In the genomic region with DNA sequence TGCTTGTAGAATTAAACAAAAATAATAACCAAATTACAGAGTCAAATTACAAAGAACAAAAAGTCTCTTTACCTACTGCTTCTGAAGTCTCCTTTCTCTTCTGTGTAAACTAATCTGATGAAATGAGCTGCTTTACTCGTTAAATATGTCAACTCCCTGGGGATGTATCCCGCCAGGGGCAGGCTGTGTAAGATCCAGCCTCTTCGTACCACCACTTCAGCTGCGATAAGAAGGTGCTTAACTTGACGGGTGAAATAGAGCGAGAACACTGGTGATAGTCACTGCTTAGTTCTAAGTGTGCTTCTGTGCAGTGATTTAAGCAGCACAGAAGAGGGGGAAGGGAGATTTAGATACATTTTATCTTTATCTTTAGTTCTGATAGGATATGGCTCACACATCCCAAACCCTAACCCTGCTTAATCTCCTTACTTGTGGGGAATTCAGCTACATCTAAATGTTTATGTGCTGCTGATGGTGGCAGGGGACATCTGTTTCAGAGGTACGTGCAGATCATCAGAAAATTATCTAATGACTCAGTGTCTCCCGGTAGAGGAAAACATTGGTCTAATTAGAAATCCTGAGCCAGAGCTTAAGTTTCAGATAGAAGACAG, we compare ENCODE assay signal across 1 cellular context.
TF ChIP-seq lines count a peak whose summit lies in the region.

No MANE protein-coding gene starts in this region.

TF ChIP-seq in HEK293, 187 proteins besides CTCF, POLR2A, EP300 and RAD21 (continued from another document and continues in another):
- TF ChIP-seq, protein P1, sequence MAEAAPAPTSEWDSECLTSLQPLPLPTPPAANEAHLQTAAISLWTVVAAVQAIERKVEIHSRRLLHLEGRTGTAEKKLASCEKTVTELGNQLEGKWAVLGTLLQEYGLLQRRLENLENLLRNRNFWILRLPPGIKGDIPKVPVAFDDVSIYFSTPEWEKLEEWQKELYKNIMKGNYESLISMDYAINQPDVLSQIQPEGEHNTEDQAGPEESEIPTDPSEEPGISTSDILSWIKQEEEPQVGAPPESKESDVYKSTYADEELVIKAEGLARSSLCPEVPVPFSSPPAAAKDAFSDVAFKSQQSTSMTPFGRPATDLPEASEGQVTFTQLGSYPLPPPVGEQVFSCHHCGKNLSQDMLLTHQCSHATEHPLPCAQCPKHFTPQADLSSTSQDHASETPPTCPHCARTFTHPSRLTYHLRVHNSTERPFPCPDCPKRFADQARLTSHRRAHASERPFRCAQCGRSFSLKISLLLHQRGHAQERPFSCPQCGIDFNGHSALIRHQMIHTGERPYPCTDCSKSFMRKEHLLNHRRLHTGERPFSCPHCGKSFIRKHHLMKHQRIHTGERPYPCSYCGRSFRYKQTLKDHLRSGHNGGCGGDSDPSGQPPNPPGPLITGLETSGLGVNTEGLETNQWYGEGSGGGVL (tag by site-specific recombination; IDR thresholded peaks at IDR 0.05), result peak; percentile 83
- TF ChIP-seq, protein P2, sequence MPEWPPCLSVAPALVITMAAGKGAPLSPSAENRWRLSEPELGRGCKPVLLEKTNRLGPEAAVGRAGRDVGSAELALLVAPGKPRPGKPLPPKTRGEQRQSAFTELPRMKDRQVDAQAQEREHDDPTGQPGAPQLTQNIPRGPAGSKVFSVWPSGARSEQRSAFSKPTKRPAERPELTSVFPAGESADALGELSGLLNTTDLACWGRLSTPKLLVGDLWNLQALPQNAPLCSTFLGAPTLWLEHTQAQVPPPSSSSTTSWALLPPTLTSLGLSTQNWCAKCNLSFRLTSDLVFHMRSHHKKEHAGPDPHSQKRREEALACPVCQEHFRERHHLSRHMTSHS (tag by site-specific recombination; IDR thresholded peaks at IDR 0.05), result 0 out of 2 replicates have a peak, but pooled peaks have one; percentile 34
- TF ChIP-seq ZNF114 (tag by site-specific recombination; IDR thresholded peaks at IDR 0.05) (no peak), ZNF654 (tag by site-specific recombination; IDR thresholded peaks at IDR 0.05; ENCODE audit: low read depth) (no peak), ZNF544 (tag by site-specific recombination; IDR thresholded peaks at IDR 0.05) (no peak), ZNF16 (tag by site-specific recombination; IDR thresholded peaks at IDR 0.05; ENCODE audit: low read depth) (no peak), YY2 (tag by site-specific recombination; IDR thresholded peaks at IDR 0.05) (no peak), ZNF677 (tag by site-specific recombination; IDR thresholded peaks at IDR 0.05) (no peak), ZNF324 (tag by site-specific recombination; IDR thresholded peaks at IDR 0.05) (peak; percentile 85), ZFP69B (tag by site-specific recombination; IDR thresholded peaks at IDR 0.05) (peak; percentile 49; the same call in 1 of the 2 replicates), ZNF521 (tag by site-specific recombination; IDR thresholded peaks at IDR 0.05) (no peak), WT1 (tag by site-specific recombination; IDR thresholded peaks at IDR 0.05) (peak; percentile 100), ZNF157 (tag by site-specific recombination; IDR thresholded peaks at IDR 0.05) (no peak), RBAK (tag by site-specific recombination; IDR thresholded peaks at IDR 0.05) (no peak), HOXD13 (CRISPR knock-in tag; IDR thresholded peaks at IDR 0.05; ENCODE audit: borderline replicate concordance) (no peak), REPIN1 (tag by site-specific recombination; IDR thresholded peaks at IDR 0.05; ENCODE audit: low read depth) (no peak), ZNF560 (tag by site-specific recombination; IDR thresholded peaks at IDR 0.05; ENCODE audit: borderline replicate concordance) (no peak), ZNF341 (tag by site-specific recombination; IDR thresholded peaks at IDR 0.05; ENCODE audit: low read depth) (peak; percentile 82), ZFHX2 (tag by site-specific recombination; conservative IDR thresholded peaks at IDR 0.05) (no peak), ZNF473 (tag by site-specific recombination; IDR thresholded peaks at IDR 0.05) (no peak), ZNF292 (tag by site-specific recombination; IDR thresholded peaks at IDR 0.05; ENCODE audit: borderline replicate concordance, low read depth) (no peak), ZNF404 (tag by site-specific recombination; IDR thresholded peaks at IDR 0.05) (no peak), ZFP41 (tag by site-specific recombination; IDR thresholded peaks at IDR 0.05; ENCODE audit: borderline replicate concordance) (no peak), ZNF501 (tag by site-specific recombination; IDR thresholded peaks at IDR 0.05) (peak; percentile 63; the same call in 1 of the 2 replicates), ZIC2 (tag by site-specific recombination; IDR thresholded peaks at IDR 0.05) (peak; percentile 96), MYNN (tag by site-specific recombination; IDR thresholded peaks at IDR 0.05; ENCODE audit: borderline replicate concordance) (no peak), ZNF155 (tag by site-specific recombination; IDR thresholded peaks at IDR 0.05) (no peak), ZNF266 (tag by site-specific recombination; IDR thresholded peaks at IDR 0.05; ENCODE audit: low read depth) (no peak), ZNF747 (tag by site-specific recombination; IDR thresholded peaks at IDR 0.05) (no peak), ZNF394 (tag by site-specific recombination; IDR thresholded peaks at IDR 0.05; ENCODE audit: borderline replicate concordance) (no peak; the same call in 1 of the 2 replicates), ZNF132 (tag by site-specific recombination; IDR thresholded peaks at IDR 0.05; ENCODE audit: borderline replicate concordance) (no peak), ZNF596 (tag by site-specific recombination; IDR thresholded peaks at IDR 0.05) (no peak), ZNF624 (tag by site-specific recombination; IDR thresholded peaks at IDR 0.05) (no peak), ZNF138 (tag by site-specific recombination; IDR thresholded peaks at IDR 0.05; ENCODE audit: borderline replicate concordance) (no peak), HOXC10 (CRISPR knock-in tag; IDR thresholded peaks at IDR 0.05) (no peak), KLF9 (tag by site-specific recombination; IDR thresholded peaks at IDR 0.05; ENCODE audit: low read depth) (no peak), ZNF529 (tag by site-specific recombination; IDR thresholded peaks at IDR 0.05; ENCODE audit: insufficient replicate concordance) (no peak), GFI1B (tag by site-specific recombination; IDR thresholded peaks at IDR 0.05) (peak; percentile 100), ZNF670 (tag by site-specific recombination; IDR thresholded peaks at IDR 0.05; ENCODE audit: low read depth) (no peak), SCRT2 (tag by site-specific recombination; IDR thresholded peaks at IDR 0.05) (no peak; the same call in 1 of the 2 replicates), ZBTB7A (tag by site-specific recombination; IDR thresholded peaks at IDR 0.05; ENCODE audit: low read depth) (no peak), ZNF830 (tag by site-specific recombination; IDR thresholded peaks at IDR 0.05; ENCODE audit: low read depth) (no peak), ZXDB (tag by site-specific recombination; IDR thresholded peaks at IDR 0.05) (peak; percentile 99), ZNF768 (tag by site-specific recombination; IDR thresholded peaks at IDR 0.05) (no peak), OSR2 (tag by site-specific recombination; IDR thresholded peaks at IDR 0.05) (peak; percentile 100), ZNF23 (tag by site-specific recombination; IDR thresholded peaks at IDR 0.05; ENCODE audit: borderline replicate concordance) (no peak), ZNF701 (tag by site-specific recombination; IDR thresholded peaks at IDR 0.05) (no peak)
- TF ChIP-seq, protein P3, sequence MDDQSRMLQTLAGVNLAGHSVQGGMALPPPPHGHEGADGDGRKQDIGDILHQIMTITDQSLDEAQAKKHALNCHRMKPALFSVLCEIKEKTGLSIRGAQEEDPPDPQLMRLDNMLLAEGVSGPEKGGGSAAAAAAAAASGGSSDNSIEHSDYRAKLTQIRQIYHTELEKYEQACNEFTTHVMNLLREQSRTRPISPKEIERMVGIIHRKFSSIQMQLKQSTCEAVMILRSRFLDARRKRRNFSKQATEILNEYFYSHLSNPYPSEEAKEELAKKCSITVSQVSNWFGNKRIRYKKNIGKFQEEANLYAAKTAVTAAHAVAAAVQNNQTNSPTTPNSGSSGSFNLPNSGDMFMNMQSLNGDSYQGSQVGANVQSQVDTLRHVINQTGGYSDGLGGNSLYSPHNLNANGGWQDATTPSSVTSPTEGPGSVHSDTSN (CRISPR knock-in tag; IDR thresholded peaks at IDR 0.05), result no peak; the same call in 1 of the 2 replicates
- TF ChIP-seq, protein P4, sequence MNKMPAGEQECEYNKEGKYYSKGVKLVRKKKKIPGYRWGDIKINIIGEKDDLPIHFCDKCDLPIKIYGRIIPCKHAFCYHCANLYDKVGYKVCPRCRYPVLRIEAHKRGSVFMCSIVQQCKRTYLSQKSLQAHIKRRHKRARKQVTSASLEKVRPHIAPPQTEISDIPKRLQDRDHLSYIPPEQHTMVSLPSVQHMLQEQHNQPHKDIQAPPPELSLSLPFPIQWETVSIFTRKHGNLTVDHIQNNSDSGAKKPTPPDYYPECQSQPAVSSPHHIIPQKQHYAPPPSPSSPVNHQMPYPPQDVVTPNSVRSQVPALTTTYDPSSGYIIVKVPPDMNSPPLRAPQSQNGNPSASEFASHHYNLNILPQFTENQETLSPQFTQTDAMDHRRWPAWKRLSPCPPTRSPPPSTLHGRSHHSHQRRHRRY (tag by site-specific recombination; IDR thresholded peaks at IDR 0.05), result 0 out of 2 replicates have a peak, but pooled peaks have one; percentile 56
- TF ChIP-seq, protein P5, sequence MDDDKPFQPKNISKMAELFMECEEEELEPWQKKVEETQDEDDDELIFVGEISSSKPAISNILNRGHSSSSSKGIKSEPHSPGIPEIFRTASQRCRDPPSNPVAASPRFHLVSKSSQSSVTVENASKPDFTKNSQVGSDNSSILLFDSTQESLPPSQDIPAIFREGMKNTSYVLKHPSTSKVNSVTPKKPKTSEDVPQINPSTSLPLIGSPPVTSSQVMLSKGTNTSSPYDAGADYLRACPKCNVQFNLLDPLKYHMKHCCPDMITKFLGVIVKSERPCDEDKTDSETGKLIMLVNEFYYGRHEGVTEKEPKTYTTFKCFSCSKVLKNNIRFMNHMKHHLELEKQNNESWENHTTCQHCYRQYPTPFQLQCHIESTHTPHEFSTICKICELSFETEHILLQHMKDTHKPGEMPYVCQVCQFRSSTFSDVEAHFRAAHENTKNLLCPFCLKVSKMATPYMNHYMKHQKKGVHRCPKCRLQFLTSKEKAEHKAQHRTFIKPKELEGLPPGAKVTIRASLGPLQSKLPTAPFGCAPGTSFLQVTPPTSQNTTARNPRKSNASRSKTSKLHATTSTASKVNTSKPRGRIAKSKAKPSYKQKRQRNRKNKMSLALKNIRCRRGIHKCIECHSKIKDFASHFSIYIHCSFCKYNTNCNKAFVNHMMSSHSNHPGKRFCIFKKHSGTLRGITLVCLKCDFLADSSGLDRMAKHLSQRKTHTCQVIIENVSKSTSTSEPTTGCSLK (tag by site-specific recombination; IDR thresholded peaks at IDR 0.05), result no peak
- TF ChIP-seq, protein P6, sequence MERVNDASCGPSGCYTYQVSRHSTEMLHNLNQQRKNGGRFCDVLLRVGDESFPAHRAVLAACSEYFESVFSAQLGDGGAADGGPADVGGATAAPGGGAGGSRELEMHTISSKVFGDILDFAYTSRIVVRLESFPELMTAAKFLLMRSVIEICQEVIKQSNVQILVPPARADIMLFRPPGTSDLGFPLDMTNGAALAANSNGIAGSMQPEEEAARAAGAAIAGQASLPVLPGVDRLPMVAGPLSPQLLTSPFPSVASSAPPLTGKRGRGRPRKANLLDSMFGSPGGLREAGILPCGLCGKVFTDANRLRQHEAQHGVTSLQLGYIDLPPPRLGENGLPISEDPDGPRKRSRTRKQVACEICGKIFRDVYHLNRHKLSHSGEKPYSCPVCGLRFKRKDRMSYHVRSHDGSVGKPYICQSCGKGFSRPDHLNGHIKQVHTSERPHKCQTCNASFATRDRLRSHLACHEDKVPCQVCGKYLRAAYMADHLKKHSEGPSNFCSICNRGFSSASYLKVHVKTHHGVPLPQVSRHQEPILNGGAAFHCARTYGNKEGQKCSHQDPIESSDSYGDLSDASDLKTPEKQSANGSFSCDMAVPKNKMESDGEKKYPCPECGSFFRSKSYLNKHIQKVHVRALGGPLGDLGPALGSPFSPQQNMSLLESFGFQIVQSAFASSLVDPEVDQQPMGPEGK (tag by site-specific recombination; IDR thresholded peaks at IDR 0.05), result peak; percentile 89
- TF ChIP-seq, protein P7, sequence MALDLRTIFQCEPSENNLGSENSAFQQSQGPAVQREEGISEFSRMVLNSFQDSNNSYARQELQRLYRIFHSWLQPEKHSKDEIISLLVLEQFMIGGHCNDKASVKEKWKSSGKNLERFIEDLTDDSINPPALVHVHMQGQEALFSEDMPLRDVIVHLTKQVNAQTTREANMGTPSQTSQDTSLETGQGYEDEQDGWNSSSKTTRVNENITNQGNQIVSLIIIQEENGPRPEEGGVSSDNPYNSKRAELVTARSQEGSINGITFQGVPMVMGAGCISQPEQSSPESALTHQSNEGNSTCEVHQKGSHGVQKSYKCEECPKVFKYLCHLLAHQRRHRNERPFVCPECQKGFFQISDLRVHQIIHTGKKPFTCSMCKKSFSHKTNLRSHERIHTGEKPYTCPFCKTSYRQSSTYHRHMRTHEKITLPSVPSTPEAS (tag by site-specific recombination; IDR thresholded peaks at IDR 0.05), result no peak
- TF ChIP-seq, protein P8, sequence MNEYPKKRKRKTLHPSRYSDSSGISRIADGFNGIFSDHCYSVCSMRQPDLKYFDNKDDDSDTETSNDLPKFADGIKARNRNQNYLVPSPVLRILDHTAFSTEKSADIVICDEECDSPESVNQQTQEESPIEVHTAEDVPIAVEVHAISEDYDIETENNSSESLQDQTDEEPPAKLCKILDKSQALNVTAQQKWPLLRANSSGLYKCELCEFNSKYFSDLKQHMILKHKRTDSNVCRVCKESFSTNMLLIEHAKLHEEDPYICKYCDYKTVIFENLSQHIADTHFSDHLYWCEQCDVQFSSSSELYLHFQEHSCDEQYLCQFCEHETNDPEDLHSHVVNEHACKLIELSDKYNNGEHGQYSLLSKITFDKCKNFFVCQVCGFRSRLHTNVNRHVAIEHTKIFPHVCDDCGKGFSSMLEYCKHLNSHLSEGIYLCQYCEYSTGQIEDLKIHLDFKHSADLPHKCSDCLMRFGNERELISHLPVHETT (tag by site-specific recombination; IDR thresholded peaks at IDR 0.05), result peak; percentile 94
- TF ChIP-seq, protein P9, sequence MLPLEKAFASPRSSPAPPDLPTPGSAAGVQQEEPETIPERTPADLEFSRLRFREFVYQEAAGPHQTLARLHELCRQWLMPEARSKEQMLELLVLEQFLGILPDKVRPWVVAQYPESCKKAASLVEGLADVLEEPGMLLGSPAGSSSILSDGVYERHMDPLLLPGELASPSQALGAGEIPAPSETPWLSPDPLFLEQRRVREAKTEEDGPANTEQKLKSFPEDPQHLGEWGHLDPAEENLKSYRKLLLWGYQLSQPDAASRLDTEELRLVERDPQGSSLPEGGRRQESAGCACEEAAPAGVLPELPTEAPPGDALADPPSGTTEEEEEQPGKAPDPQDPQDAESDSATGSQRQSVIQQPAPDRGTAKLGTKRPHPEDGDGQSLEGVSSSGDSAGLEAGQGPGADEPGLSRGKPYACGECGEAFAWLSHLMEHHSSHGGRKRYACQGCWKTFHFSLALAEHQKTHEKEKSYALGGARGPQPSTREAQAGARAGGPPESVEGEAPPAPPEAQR (tag by site-specific recombination; IDR thresholded peaks at IDR 0.05), result no peak
